ENCODE assay signal across 22 cellular contexts in genomic region chr1:228530951-228531731, GRCh38.
"Had no signal": no experiment of that assay in that cellular context is flagged by ENCODE, and none has a peak within 500 bp of the region (broad histone marks: within the 10 kb centered on the region; RNA-seq: fewer than 3 reads in every experiment).

No MANE protein-coding gene starts in this region.

- H3K9me3 ChIP-seq: esophagus squamous epithelium, pancreas, prostate gland, right lobe of liver had no signal

- H3K4me1 ChIP-seq: esophagus squamous epithelium, pancreas, prostate gland, right lobe of liver, tibial artery had no signal

- H3K4me2 ChIP-seq: hepatocyte had no signal

- H3K4me3 ChIP-seq: esophagus squamous epithelium, hepatocyte, lung, pancreas, prostate gland, right lobe of liver, tibial artery had no signal

- H3K4me3 Mint-ChIP-seq: central memory CD8-positive, alpha-beta T cell; nephron had no signal

- H2AFZ ChIP-seq: hepatocyte had no signal

- ATAC-seq: left colon; left ventricle myocardium superior; pancreas; right lobe of liver; stimulated activated naive CD8-positive, alpha-beta T cell treated with anti-CD3 and anti-CD28 coated beads, Interleukin-15, Interleukin-2, amounts not matched to agents 100 U/mL and 50 U/mL, for 24 hours had no signal

- H3K4me1 Mint-ChIP-seq: central memory CD8-positive, alpha-beta T cell; nephron had no signal

- H3K27ac Mint-ChIP-seq: nephron had no signal

- H3K27me3 ChIP-seq: hepatocyte, pancreas, right lobe of liver had no signal

- H3K36me3 ChIP-seq: esophagus squamous epithelium, pancreas, prostate gland, right lobe of liver, tibial artery had no signal

- H3K79me2 ChIP-seq: hepatocyte had no signal

- H3K27ac ChIP-seq: esophagus squamous epithelium, hepatocyte, pancreas, prostate gland, right lobe of liver, tibial artery had no signal

- DNase-seq: dermis blood vessel endothelial cell; esophagus squamous epithelium; foreskin fibroblast; head of caudate nucleus; kidney; left ventricle myocardium superior; mesenchymal stem cell; midbrain; naive B cell; occipital lobe; right lobe of liver; small intestine; stimulated activated CD4-positive, alpha-beta T cell treated with anti-CD3 and anti-CD28 coated beads, Interleukin-2, amount 100 ng/mL, for 48 hours; stimulated activated naive CD8-positive, alpha-beta T cell treated with anti-CD3 and anti-CD28 coated beads, Interleukin-15, Interleukin-2, amounts not matched to agents 100 U/mL and 50 U/mL, for 24 hours had no signal
